Comparison of ENCODE assay signal across 1 cellular context in genomic region chr4:76546282-76547166, GRCh38.
TF ChIP-seq lines count a peak whose summit lies in the region.

No MANE protein-coding gene starts in this region.

TF ChIP-seq in H1, 55 proteins besides CTCF, POLR2A, EP300 and RAD21:
- TF ChIP-seq SAP30 (IDR thresholded peaks at IDR 0.05; ENCODE audit: insufficient read depth, insufficient replicate concordance, low read length) (no peak), E2F6 (IDR thresholded peaks at IDR 0.05) (no peak), ZNF274 (IDR thresholded peaks at IDR 0.05; ENCODE audit: borderline replicate concordance, extremely low read depth, low read length) (no peak), POLR2AphosphoS5 (IDR thresholded peaks at IDR 0.05; ENCODE audit: low read depth, low read length) (no peak), GTF2F1 (IDR thresholded peaks at IDR 0.05; ENCODE audit: borderline replicate concordance, low read depth, low read length) (no peak), CHD1 (IDR thresholded peaks at IDR 0.05; ENCODE audit: low read depth, low read length) (no peak), BACH1 (IDR thresholded peaks at IDR 0.05; ENCODE audit: low read length) (no peak), JUN (IDR thresholded peaks at IDR 0.05; ENCODE audit: low read depth, low read length) (no peak), SP2 (IDR thresholded peaks at IDR 0.05; ENCODE audit: low read length) (no peak), CHD7 (IDR thresholded peaks at IDR 0.05; ENCODE audit: insufficient replicate concordance, low read length) (no peak), KDM5A (IDR thresholded peaks at IDR 0.05; ENCODE audit: low read length) (no peak), RBBP5 (IDR thresholded peaks at IDR 0.05; ENCODE audit: borderline replicate concordance, low read depth, low read length) (no peak), RNF2 (IDR thresholded peaks at IDR 0.05; ENCODE audit: borderline replicate concordance, low read depth, low read length, missing control alignments, poor library complexity, severe bottlenecking) (no peak), NANOG (IDR thresholded peaks at IDR 0.05; ENCODE audit: insufficient read depth, low read depth, low read length, poor library complexity, severe bottlenecking) (no peak), RFX5 (IDR thresholded peaks at IDR 0.05; ENCODE audit: borderline replicate concordance, low read depth, low read length) (no peak), CEBPB (IDR thresholded peaks at IDR 0.05; ENCODE audit: low read depth, low read length) (no peak), CBX5 (IDR thresholded peaks at IDR 0.05; ENCODE audit: low read depth, low read length) (no peak), SIN3A (conservative IDR thresholded peaks at IDR 0.05 in 1 of 2, IDR thresholded peaks at IDR 0.05 in 1 of 2; ENCODE audit: low read depth in 1 of 2, low read length in 2 of 2) (no peak), KDM1A (IDR thresholded peaks at IDR 0.05; ENCODE audit: borderline replicate concordance, low read length) (no peak)
